1 cellular context compared by ENCODE assay signal in the genomic region with DNA sequence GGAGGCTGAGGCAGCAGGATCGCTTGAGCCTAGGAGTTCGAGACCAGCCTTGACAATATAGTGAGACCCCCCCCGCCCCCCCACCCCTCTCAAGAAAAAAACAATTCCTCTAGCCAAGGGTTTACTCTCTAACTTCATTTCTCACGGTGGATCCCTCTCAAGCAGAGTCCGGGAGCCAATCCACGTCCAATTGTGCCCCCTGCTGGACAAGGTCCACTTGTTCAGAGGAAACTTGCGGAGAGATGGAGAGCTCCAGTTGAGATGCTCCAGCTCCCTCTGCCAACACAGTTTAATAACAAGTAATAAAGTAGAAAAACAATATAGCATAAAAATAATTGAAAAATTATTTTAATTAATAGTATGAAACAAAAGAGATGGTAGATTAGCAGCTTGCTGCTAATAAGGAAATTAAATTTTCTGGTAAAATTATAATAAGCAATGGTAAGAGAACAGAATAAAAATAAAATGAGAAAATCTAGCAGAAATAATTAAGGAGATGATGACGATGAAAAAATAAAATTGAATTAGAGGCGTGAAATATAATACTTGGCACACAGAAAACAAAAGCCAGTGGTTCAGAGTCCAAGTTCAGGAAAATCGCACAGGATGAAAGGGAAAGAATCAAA.
TF ChIP-seq lines count a peak whose summit lies in the region.

No MANE protein-coding gene starts in this region.

TF ChIP-seq in endothelial cell of umbilical vein, 7 proteins besides CTCF, POLR2A, EP300 and RAD21:
- no peak for TF ChIP-seq EZH2 (IDR thresholded peaks at IDR 0.05; ENCODE audit: borderline replicate concordance, low read depth, low read length, severe bottlenecking)
- TF ChIP-seq MAX (IDR thresholded peaks at IDR 0.05; ENCODE audit: insufficient read depth, insufficient read length) = no peak
- TF ChIP-seq MYC (IDR thresholded peaks at IDR 0.05; ENCODE audit: low read depth, low read length) = no peak
- TF ChIP-seq GATA2 (IDR thresholded peaks at IDR 0.05; ENCODE audit: insufficient read depth, insufficient read length, low read depth, low read length) = no peak
- TF ChIP-seq FOS (IDR thresholded peaks at IDR 0.05; ENCODE audit: borderline replicate concordance, insufficient read depth, low read length) = no peak
- TF ChIP-seq POLR2AphosphoS5 (IDR thresholded peaks at IDR 0.05; ENCODE audit: insufficient read depth, low read depth, low read length) = no peak
- TF ChIP-seq JUN (IDR thresholded peaks at IDR 0.05; ENCODE audit: borderline replicate concordance, insufficient read depth, insufficient read length, low read depth) = no peak
TF ChIP-seq in endothelial cell of umbilical vein: peak in this region for 0.
